Comparison of ENCODE assay signal across 1 cellular context in genomic region chr15:90836296-90836871, GRCh38.
TF ChIP-seq lines count a peak whose summit lies in the region.

No MANE protein-coding gene starts in this region.

TF ChIP-seq in K562, 482 proteins besides CTCF, POLR2A, EP300 and RAD21 (continued from another document and continues in another):
- peak in 1 of 3 experiments; percentile 49; a peak in 1 of 6 replicates for TF ChIP-seq ZBTB11 (CRISPR knock-in tag; IDR thresholded peaks at IDR 0.05)
- peak in 1 of 2 experiments; percentile 18; a peak in 1 of 4 replicates for TF ChIP-seq SIN3A (IDR thresholded peaks at IDR 0.05; ENCODE audit: borderline replicate concordance in 2 of 2, control insufficient read depth in 1 of 2, low read depth in 2 of 2, low read length in 2 of 2)
- TF ChIP-seq NR2C2 (CRISPR knock-in tag; IDR thresholded peaks at IDR 0.05), result no peak
- 0 out of 2 replicates have a peak, but pooled peaks have one; percentile 16 for TF ChIP-seq NR2C2 (tag; IDR thresholded peaks at IDR 0.05)
- peak; percentile 95 for TF ChIP-seq FOSL1 (tag; conservative IDR thresholded peaks at IDR 0.05)
- TF ChIP-seq TAF9B (IDR thresholded peaks at IDR 0.05; ENCODE audit: partially characterized antibody), result no peak
- TF ChIP-seq CCNT2 (IDR thresholded peaks at IDR 0.05; ENCODE audit: borderline replicate concordance, extremely low read depth, insufficient read length, low read depth, low read length), result peak; percentile 32
- TF ChIP-seq JUND (IDR thresholded peaks at IDR 0.05; ENCODE audit: borderline replicate concordance, low read depth, low read length), result peak; percentile 98
- peak; percentile 96 for TF ChIP-seq JUND (tag; IDR thresholded peaks at IDR 0.05; ENCODE audit: borderline replicate concordance, low read depth, low read length)
- TF ChIP-seq FOXP1 (CRISPR knock-in tag; IDR thresholded peaks at IDR 0.05), result no peak
- no peak for TF ChIP-seq U2AF1 (optimal IDR thresholded peaks at IDR 0.05; ENCODE audit: low read depth, low read length)
- TF ChIP-seq ZNF592 (IDR thresholded peaks at IDR 0.05), result 0 out of 2 replicates have a peak, but pooled peaks have one; percentile 27
- TF ChIP-seq DLX4 (CRISPR knock-in tag; IDR thresholded peaks at IDR 0.05), result no peak
- peak; percentile 58; the same call in 1 of the 2 replicates for TF ChIP-seq SOX6 (IDR thresholded peaks at IDR 0.05)
- TF ChIP-seq JUN (IDR thresholded peaks at IDR 0.05; ENCODE audit: borderline replicate concordance, low read depth, low read length), result peak; percentile 94
- TF ChIP-seq JUN (CRISPR knock-in tag; IDR thresholded peaks at IDR 0.05; ENCODE audit: borderline replicate concordance), result no peak
- TF ChIP-seq HDAC1 (IDR thresholded peaks at IDR 0.05), result peak in 1 of 2 experiments; percentile 59; a peak in 1 of 4 replicates
- peak; percentile 47; the same call in 1 of the 2 replicates for TF ChIP-seq ZBTB7A (IDR thresholded peaks at IDR 0.05; ENCODE audit: borderline replicate concordance, control insufficient read depth, low read depth, low read length)
- TF ChIP-seq RB1 (IDR thresholded peaks at IDR 0.05; ENCODE audit: low read depth), result peak; percentile 14; the same call in 1 of the 2 replicates
- peak; percentile 52 for TF ChIP-seq CTBP1 (IDR thresholded peaks at IDR 0.05; ENCODE audit: borderline replicate concordance)
- TF ChIP-seq SMARCA4 (IDR thresholded peaks at IDR 0.05), result peak; percentile 93
- no peak for TF ChIP-seq PHB2 (IDR thresholded peaks at IDR 0.05; ENCODE audit: low read depth)
- peak; percentile 68 for TF ChIP-seq FOS (IDR thresholded peaks at IDR 0.05; ENCODE audit: extremely low read depth, insufficient read length)
- TF ChIP-seq FOXK2 (conservative IDR thresholded peaks at IDR 0.05 in 1 of 2, IDR thresholded peaks at IDR 0.05 in 1 of 2; ENCODE audit: low read depth in 2 of 2), result peak; percentile 94
- no peak for TF ChIP-seq HNRNPLL (IDR thresholded peaks at IDR 0.05; ENCODE audit: low read depth, low read length, poor library complexity, severe bottlenecking)
- peak; percentile 88 for TF ChIP-seq ARID1B (IDR thresholded peaks at IDR 0.05)
- 0 out of 2 replicates have a peak, but pooled peaks have one; percentile 42 for TF ChIP-seq ZNF395 (CRISPR knock-in tag; IDR thresholded peaks at IDR 0.05)
- TF ChIP-seq MTF1 (CRISPR knock-in tag; IDR thresholded peaks at IDR 0.05; ENCODE audit: borderline replicate concordance), result no peak
- 0 out of 2 replicates have a peak, but pooled peaks have one; percentile 23 for TF ChIP-seq CEBPB (tag; IDR thresholded peaks at IDR 0.05)
- peak; percentile 79 for TF ChIP-seq DACH1 (IDR thresholded peaks at IDR 0.05; ENCODE audit: partially characterized antibody)
- TF ChIP-seq ZNF318 (IDR thresholded peaks at IDR 0.05; ENCODE audit: borderline replicate concordance in 1 of 2, low read depth in 1 of 2), result peak in 1 of 2 experiments; percentile 87; a peak in 2 of 4 replicates
- peak in 1 of 2 experiments; percentile 59; a peak in 1 of 4 replicates for TF ChIP-seq RCOR1 (IDR thresholded peaks at IDR 0.05; ENCODE audit: borderline replicate concordance in 1 of 2, low read depth in 2 of 2, low read length in 2 of 2)
- peak; percentile 96 to 98 for TF ChIP-seq FOXA3 (CRISPR knock-in tag; conservative IDR thresholded peaks at IDR 0.05 in 1 of 2, IDR thresholded peaks at IDR 0.05 in 1 of 2)
- TF ChIP-seq MTA1 (IDR thresholded peaks at IDR 0.05; ENCODE audit: borderline replicate concordance), result peak; percentile 72; the same call in 1 of the 2 replicates
- TF ChIP-seq ZEB2 (IDR thresholded peaks at IDR 0.05), result 0 out of 2 replicates have a peak, but pooled peaks have one; percentile 34
